ENCODE assay signal across 27 cellular contexts in the genomic region with DNA sequence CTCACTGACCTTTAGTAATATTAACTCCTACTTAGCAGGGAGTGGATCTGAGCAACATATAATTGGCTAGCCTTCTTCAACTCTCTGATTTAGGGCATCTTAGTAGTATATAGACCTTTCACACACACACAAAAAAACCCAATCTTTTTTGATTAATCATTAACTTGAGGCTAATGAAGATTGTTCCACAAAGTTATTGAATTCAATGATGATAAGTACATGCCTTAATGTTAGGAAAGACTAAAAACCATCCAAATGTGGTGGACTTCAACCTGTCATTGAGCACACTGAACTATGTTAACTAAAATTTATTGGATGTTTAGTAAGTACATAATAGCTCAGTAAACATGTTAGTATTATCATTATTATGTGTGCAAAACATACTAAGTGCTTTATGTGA.
"Had no signal": no experiment of that assay in that cellular context is flagged by ENCODE, and none has a peak within 500 bp of the region (broad histone marks: within the 10 kb centered on the region; RNA-seq: fewer than 3 reads in every experiment).

No MANE protein-coding gene starts in this region.

- ATAC-seq: stimulated activated effector memory CD8-positive, alpha-beta T cell treated with anti-CD3 and anti-CD28 coated beads, Interleukin-12 subunit alpha, Interleukin-12 subunit beta, amount 100 ng/mL, for 72 hours; stimulated activated memory B cell treated with anti-CD40 and anti-IgM and Interleukin-4, amounts not matched to agents 10 μg/mL and 1 μg/mL and 100 μg/mL, for 72 hours; stimulated activated naive B cell treated with anti-CD40 and anti-IgM and Interleukin-4, amounts not matched to agents 10 μg/mL and 1 μg/mL and 100 μg/mL, for 72 hours; stimulated activated naive CD8-positive, alpha-beta T cell treated with anti-CD3 and anti-CD28 coated beads, Interleukin-15, amount 100 ng/mL, for 72 hours; stimulated activated naive CD8-positive, alpha-beta T cell treated with anti-CD3 and anti-CD28 coated beads, Interleukin-15, Interleukin-2, amounts not matched to agents 100 U/mL and 50 U/mL, for 24 hours; upper lobe of right lung had no signal

- H3K27ac ChIP-seq: stomach, suprapubic skin, testis, thoracic aorta, thyroid gland, tibial artery, tibial nerve, transverse colon, upper lobe of left lung, upper lobe of right lung, uterus, vagina had no signal

- FAIRE-seq: urothelium cell line had no signal

- H3K36me3 ChIP-seq: stomach, suprapubic skin, thoracic aorta, thyroid gland, tibial artery, tibial nerve, transverse colon, upper lobe of left lung, upper lobe of right lung, uterus, vagina had no signal

- H3K27me3 ChIP-seq: stomach, suprapubic skin, testis, thyroid gland, tibial artery, tibial nerve, transverse colon, upper lobe of left lung, upper lobe of right lung, uterus, vagina had no signal

- H3K9me3 ChIP-seq: stomach, suprapubic skin, testis, thoracic aorta, thyroid gland, tibial artery, tibial nerve, transverse colon, upper lobe of left lung, upper lobe of right lung, uterus, vagina had no signal

- H3K4me1 ChIP-seq: stomach, suprapubic skin, testis, thyroid gland, tibial artery, tibial nerve, transverse colon, upper lobe of left lung, upper lobe of right lung, uterus, vagina had no signal

- DNase-seq: stimulated activated CD4-positive, alpha-beta T cell treated with anti-CD3 and anti-CD28 coated beads, Interleukin-2, amount 100 ng/mL, for 48 hours; stimulated activated CD4-positive, alpha-beta T cell treated with anti-CD3 and anti-CD28 coated beads, Interleukin-4, amount 100 ng/mL, for 1 hour; stimulated activated CD4-positive, alpha-beta T cell treated with anti-CD3 and anti-CD28 coated beads, Interleukin-4, amount 100 ng/mL, for 24 hours; stimulated activated CD4-positive, alpha-beta T cell treated with anti-CD3 and anti-CD28 coated beads, Interleukin-4, amount 100 ng/mL, for 4 hours; stimulated activated CD8-positive, alpha-beta memory T cell treated with anti-CD3 and anti-CD28 coated beads, Interleukin-4, amount 100 ng/mL, for 48 hours; stimulated activated naive B cell treated with anti-CD40 and anti-IgM and Interleukin-4, amounts not matched to agents 10 μg/mL and 1 μg/mL and 100 μg/mL, for 72 hours; stimulated activated naive CD4-positive, alpha-beta T cell; stimulated activated naive CD4-positive, alpha-beta T cell treated with Interleukin-2 at 50 U/mL for 16 hours; stimulated activated naive CD8-positive, alpha-beta T cell treated with anti-CD3 and anti-CD28 coated beads, Interleukin-15, amount 100 ng/mL, for 72 hours; stimulated activated naive CD8-positive, alpha-beta T cell treated with anti-CD3 and anti-CD28 coated beads, Interleukin-15, Interleukin-2, amounts not matched to agents 100 U/mL and 50 U/mL, for 24 hours; stomach; substantia nigra; testis; thyroid gland; tibial artery; transverse colon; trophoblast cell; upper lobe of left lung; upper lobe of right lung; uterus had no signal

- H3K4me3 ChIP-seq: stomach, suprapubic skin, testis, thoracic aorta, thyroid gland, tibial artery, tibial nerve, transverse colon, upper lobe of left lung, upper lobe of right lung, uterus, vagina had no signal
